8 cellular contexts compared by ENCODE assay signal in genomic region chr12:47819902-47820630, GRCh38. TPM values are rescaled to one million over a fixed set of nuclear protein-coding genes. Genes with fewer than 3 reads are reported as not detected.
A peak's percentile ranks its signal among the peaks of the same experiment; 100 is the strongest.
DNase-seq lines count a peak whose midpoint lies in the region; ATAC-seq and TF ChIP-seq lines count a peak whose summit lies in the region.

TSS of gene HDAC7 (minus strand) at chr12:47819903. CDS start at chr12:47819785, 118 bp downstream.

- no peaks in the 10 kb centered on the region for H3K9me3 Mint-ChIP-seq in naive thymus-derived CD8-positive, alpha-beta T cell

- peak within 1 kb of the TSS; percentile 80 for H3K4me3 ChIP-seq in fibroblast of mammary gland (ENCODE audit: control insufficient read depth, low read depth, low read length)

- peak within 1 kb of the TSS; percentile 90 to 99 (median 95) for H3K4me3 Mint-ChIP-seq in naive thymus-derived CD8-positive, alpha-beta T cell

- H3K4me1 Mint-ChIP-seq in naive thymus-derived CD8-positive, alpha-beta T cell: peaks cover 59 to 90% (median 82%) of the 10 kb centered on the region in 4 donors

- TF ChIP-seq CTCF in fibroblast of mammary gland (conservative IDR thresholded peaks at IDR 0.05; ENCODE audit: control insufficient read depth, insufficient read depth, low read depth, low read length): no peak

- H3K27me3 Mint-ChIP-seq in naive thymus-derived CD8-positive, alpha-beta T cell: no peaks in the 10 kb centered on the region

- peak; percentile 24 for ATAC-seq in HG03108 (IDR thresholded peaks at IDR 0.05; ENCODE audit: unreplicated experiment)
- ATAC-seq in naive thymus-derived CD8-positive, alpha-beta T cell: peak; percentile 64 to 66

- POLR2A ChIA-PET in naive thymus-derived CD8-positive, alpha-beta T cell (lab: Charles Lee): interaction anchor here (0.7 to 22.6 kb wide), 10 partner anchors 9 to 114 kb away, joined by 3 to 514 read pairs (median 4); partner anchors contain the start of gene RPAP3

- DNase-seq in NCI-H2081 (lab: John Stamatoyannopoulos, UW): peak; percentile 59 to 60
- no peak for DNase-seq in NCI-H2081 treated with DMSO at 0.1 percent for 48 hours (lab: John Stamatoyannopoulos, UW)
- DNase-seq in activated T-helper 9 cell treated with anti-CD3 and anti-CD28 coated beads, Interleukin-2, amount 50 U/mL, for 16 hours (ENCODE audit: low read depth): peak; percentile 61
- DNase-seq in fibroblast of mammary gland (ENCODE audit: low read depth): peak; percentile 77
- DNase-seq in naive thymus-derived CD8-positive, alpha-beta T cell: peak; percentile 47 to 84 (median 62)
- DNase-seq in stromal cell of bone marrow (ENCODE audit: low read depth): peak; percentile 67

- peaks cover 0 to 6% (median 1%) of the 10 kb centered on the region in 3 donors for H3K36me3 Mint-ChIP-seq in naive thymus-derived CD8-positive, alpha-beta T cell

- peak within 1 kb of the TSS; percentile 94 to 99 (median 98) for H3K27ac Mint-ChIP-seq in naive thymus-derived CD8-positive, alpha-beta T cell

TF ChIP-seq in PFSK-1, 5 proteins besides CTCF, POLR2A, EP300 and RAD21:
- TF ChIP-seq TAF1 (IDR thresholded peaks at IDR 0.05; ENCODE audit: borderline replicate concordance, insufficient read depth, low read length) (peak; percentile 57; the same call in 1 of the 2 replicates), REST (IDR thresholded peaks at IDR 0.05; ENCODE audit: insufficient read depth in 1 of 2, low read depth in 2 of 2, low read length in 2 of 2) (no peak), POLR2AphosphoS5 (IDR thresholded peaks at IDR 0.05; ENCODE audit: low read depth, low read length) (peak; percentile 65; the same call in 1 of the 2 replicates), FOXP2 (optimal IDR thresholded peaks at IDR 0.05; ENCODE audit: borderline replicate concordance, extremely low read depth, extremely low read length, insufficient read depth) (no peak), SIN3A (IDR thresholded peaks at IDR 0.05; ENCODE audit: borderline replicate concordance, insufficient read depth, low read length) (no peak; the same call in 1 of the 2 replicates)

RNA-seq across cellular contexts. Expression of gene HDAC7, which starts in this region (rescaled TPM):
- polyA plus RNA-seq in PFSK-1 (2012; ENCODE audit: insufficient read length, low read depth): 67.8 TPM
- total RNA-seq in naive thymus-derived CD8-positive, alpha-beta T cell: 100 to 1,000 TPM; 160 to 165 TPM
- 10 to 100 TPM; 10.2 to 30.5 (median 14.3) TPM for polyA plus RNA-seq in naive thymus-derived CD8-positive, alpha-beta T cell
